Comparison of ENCODE assay signal across 13 cellular contexts in the genomic region with DNA sequence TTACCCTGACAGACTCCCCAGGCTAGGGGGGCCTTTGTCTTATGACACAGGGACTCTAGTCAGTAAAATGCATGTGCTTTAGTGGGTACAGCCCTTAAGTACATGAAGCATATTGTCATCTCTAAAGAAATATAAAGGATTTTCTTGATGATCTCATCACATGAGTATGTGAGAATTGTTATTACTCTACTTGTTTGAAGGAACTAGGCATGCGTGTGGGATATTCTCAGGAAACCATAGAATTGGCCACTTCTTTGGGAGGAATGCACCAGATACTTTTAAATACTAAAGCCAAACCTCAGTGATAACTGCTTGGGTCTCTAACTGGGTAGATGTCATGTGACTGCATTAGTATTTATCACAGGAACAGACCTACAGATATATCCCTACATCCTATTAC. TPM values are rescaled to one million over a fixed set of nuclear protein-coding genes. Genes with fewer than 3 reads are reported as not detected.
DNase-seq lines count a peak whose midpoint lies in the region; ATAC-seq and TF ChIP-seq lines count a peak whose summit lies in the region.
"Had no signal": no experiment of that assay in that cellular context is flagged by ENCODE, and none has a peak within 500 bp of the region (broad histone marks: within the 10 kb centered on the region; RNA-seq: fewer than 3 reads in every experiment).

No MANE protein-coding gene starts in this region.

- POLR2A ChIA-PET in AG04449 (lab: Yijun Ruan, JAX), result no interaction called here

- H3K4me3 Mint-ChIP-seq in HFFc6, result no peak overlapping the region

- DNase-seq in AG04449 (ENCODE audit: low read depth, low spot score) (peak; percentile 74), HFFc6 (peak; percentile 75), cardiac fibroblast (ENCODE audit: low read depth in 2 of 2) (peak; percentile 82 to 89), lung microvascular endothelial cell (ENCODE audit: low read depth in 2 of 2) (peak; percentile 7 to 87), DMS79 treated with DMSO at 0.1 percent for 48 hours (lab: John Stamatoyannopoulos, UW) (no peak), NCI-H2107 treated with DMSO at 0.1 percent for 48 hours (lab: John Stamatoyannopoulos, UW; ENCODE audit: unreplicated experiment) (no peak), DMS 273 (lab: John Stamatoyannopoulos, UW; ENCODE audit: unreplicated experiment) (no peak)
- DNase-seq: adrenal gland; CD4-positive, CD25-positive, alpha-beta regulatory T cell; Kasumi-1; left colon; OCI-M1 had no signal

- H3K36me3 Mint-ChIP-seq in HFFc6 (ENCODE audit: low read depth), result peaks cover 3% of the 10 kb centered on the region; the same call in 1 of the 2 replicates

- CTCF ChIA-PET in AG04449 (lab: Yijun Ruan, JAX), result no interaction called here

- H3K27me3 Mint-ChIP-seq in HFFc6 (ENCODE audit: insufficient read depth), result peaks cover 2% of the 10 kb centered on the region; the same call in 1 of the 2 replicates
- H3K27me3 Mint-ChIP-seq: CD4-positive, CD25-positive, alpha-beta regulatory T cell had no signal

- no peak overlapping the region for H3K4me3 ChIP-seq in AG04449 (ENCODE audit: low read depth, low read length)
- no peak overlapping the region for H3K4me3 ChIP-seq in cardiac fibroblast (replicated peaks in 1 of 2; ENCODE audit: low read depth in 2 of 2, low read length in 2 of 2)
- H3K4me3 ChIP-seq: adrenal gland had no signal

- TF ChIP-seq CTCF in AG04449 (IDR thresholded peaks at IDR 0.05; ENCODE audit: insufficient read depth, low read length, missing control alignments) (no peak), HFFc6 (IDR thresholded peaks at IDR 0.05) (no peak), cardiac fibroblast (IDR thresholded peaks at IDR 0.05; ENCODE audit: low read depth, low read length) (no peak)

- H3K4me1 Mint-ChIP-seq in HFFc6 (ENCODE audit: low read depth), result peaks cover 40% of the 10 kb centered on the region

- no peaks in the 10 kb centered on the region for H3K9me3 Mint-ChIP-seq in HFFc6
- H3K9me3 Mint-ChIP-seq: CD4-positive, CD25-positive, alpha-beta regulatory T cell had no signal

- H3K27ac Mint-ChIP-seq in HFFc6, result peak overlapping the region; percentile 64

- ATAC-seq in GM18868 (IDR thresholded peaks at IDR 0.05; ENCODE audit: unreplicated experiment), result no peak
- ATAC-seq: left colon had no signal

RNA-seq across cellular contexts. Expression of gene MAPRE2, which starts 35.3 kb away (rescaled TPM):
- 10 to 100 TPM; 22.4 to 39.1 (median 24.4) TPM for total RNA-seq in HFFc6 (2021; fragmentation: NEBNext Ultra II Directional; extraction: Animal tissue kit (Norgen Biotek cat#: 25700))
- 13.3 and 21.2 TPM in 2 replicates for total RNA-seq in lung microvascular endothelial cell

Comparison
In these comparisons a context has a peak if more than half of its experiments do, and no peak if none do; other contexts are left out.
1. DNase-seq: peak in AG04449 (single experiment), HFFc6 (single experiment), cardiac fibroblast (2 of 2) and lung microvascular endothelial cell (2 of 2); none in DMS79 treated with DMSO at 0.1 percent for 48 hours (single experiment), NCI-H2107 treated with DMSO at 0.1 percent for 48 hours (single experiment) and DMS 273 (single experiment).